ENCODE assay signal across 20 cellular contexts in the genomic region with DNA sequence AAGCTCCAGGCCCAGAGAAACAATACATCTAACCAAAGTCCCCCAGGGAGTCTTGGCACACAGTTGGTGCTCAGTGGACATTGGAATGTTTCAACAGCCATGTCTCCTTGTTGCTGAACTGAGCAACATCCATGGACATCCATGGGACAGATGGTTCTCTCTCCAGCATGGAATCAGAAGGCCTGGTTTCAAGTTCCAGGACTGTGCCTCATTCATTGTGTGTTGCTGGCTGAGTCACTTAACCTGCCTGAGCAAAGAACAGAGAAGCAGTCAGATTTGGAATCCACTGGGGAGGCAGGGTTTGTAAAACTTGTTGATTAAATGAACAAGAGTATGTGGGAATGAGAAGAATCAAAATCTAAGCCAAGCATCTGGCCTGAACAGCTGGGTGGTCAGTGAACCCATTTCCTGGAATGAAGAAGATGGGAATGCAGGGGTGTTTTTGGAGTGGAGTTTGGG.
DNase-seq lines count a peak whose midpoint lies in the region; ATAC-seq and TF ChIP-seq lines count a peak whose summit lies in the region.
"Had no signal": no experiment of that assay in that cellular context is flagged by ENCODE, and none has a peak within 500 bp of the region (broad histone marks: within the 10 kb centered on the region; RNA-seq: fewer than 3 reads in every experiment).

No MANE protein-coding gene starts in this region.

- no peak overlapping the region for H3K56ac ChIP-seq in mesendoderm (ENCODE audit: low read length)

- H3K23ac ChIP-seq in mesendoderm (ENCODE audit: low read length) = no peak overlapping the region

- no peaks in the 10 kb centered on the region for H3K27me3 ChIP-seq in mesendoderm (ENCODE audit: insufficient read depth, low read length, poor library complexity)
- no peaks in the 10 kb centered on the region for H3K27me3 ChIP-seq in endodermal cell (ENCODE audit: control insufficient read depth, insufficient read depth, low read length, poor library complexity, severe bottlenecking)
- H3K27me3 ChIP-seq: BE2C, cardiac muscle cell, Peyer's patch had no signal

- no peak overlapping the region for H4K8ac ChIP-seq in mesendoderm (ENCODE audit: low read depth, low read length)

- TF ChIP-seq CTCF in endodermal cell (conservative IDR thresholded peaks at IDR 0.05) = no peak

- no peaks in the 10 kb centered on the region for H3K9me3 Mint-ChIP-seq in endodermal cell
- H3K9me3 Mint-ChIP-seq: activated CD4-positive, alpha-beta T cell treated with anti-CD3 and anti-CD28 coated beads, Interleukin-2, amount 10 ng/mL, durations not matched to agents 24 days and 14 days; activated naive CD4-positive, alpha-beta T cell treated with anti-CD3 and anti-CD28 coated beads, Interleukin-2, amount 50 U/mL, for 24 hours; stimulated activated effector memory CD8-positive, alpha-beta T cell treated with anti-CD3 and anti-CD28 coated beads, Interleukin-12 subunit alpha, Interleukin-12 subunit beta, amount 100 ng/mL, for 72 hours had no signal

- H3K27ac ChIP-seq in mesendoderm (ENCODE audit: low read depth, low read length) (no peak overlapping the region), endodermal cell (ENCODE audit: low read depth, low read length) (no peak overlapping the region)
- H3K27ac ChIP-seq: cardiac muscle cell, KMS-11, Peyer's patch had no signal

- in situ Hi-C loops in SK-MEL-5 (cut with HindIII; ENCODE audit: low pct_unique_long_range_greater_than_20kb, low sequenced_read_pairs) = no loop called here

- H3K27ac Mint-ChIP-seq in endodermal cell = no peak overlapping the region
- H3K27ac Mint-ChIP-seq: activated CD4-positive, alpha-beta T cell treated with anti-CD3 and anti-CD28 coated beads, Interleukin-2, amount 10 ng/mL, durations not matched to agents 24 days and 14 days; activated naive CD4-positive, alpha-beta T cell treated with anti-CD3 and anti-CD28 coated beads, Interleukin-2, amount 50 U/mL, for 24 hours; natural killer cell treated with Interleukin-12 subunit alpha and Interleukin-12 subunit beta and Interleukin-15 and Interleukin-18, amount 100 ng/mL, for 72 hours; stimulated activated effector memory CD8-positive, alpha-beta T cell treated with anti-CD3 and anti-CD28 coated beads, Interleukin-12 subunit alpha, Interleukin-12 subunit beta, amount 100 ng/mL, for 72 hours had no signal

- peaks cover 30% of the 10 kb centered on the region for H3K4me1 Mint-ChIP-seq in endodermal cell
- H3K4me1 Mint-ChIP-seq: activated CD4-positive, alpha-beta T cell treated with anti-CD3 and anti-CD28 coated beads, Interleukin-2, amount 10 ng/mL, durations not matched to agents 24 days and 14 days; activated naive CD4-positive, alpha-beta T cell treated with anti-CD3 and anti-CD28 coated beads, Interleukin-2, amount 50 U/mL, for 24 hours; stimulated activated effector memory CD8-positive, alpha-beta T cell treated with anti-CD3 and anti-CD28 coated beads, Interleukin-12 subunit alpha, Interleukin-12 subunit beta, amount 100 ng/mL, for 72 hours had no signal

- H3K36me3 Mint-ChIP-seq in endodermal cell (ENCODE audit: low read depth) = no peaks in the 10 kb centered on the region
- H3K36me3 Mint-ChIP-seq: activated naive CD4-positive, alpha-beta T cell treated with anti-CD3 and anti-CD28 coated beads, Interleukin-2, amount 50 U/mL, for 24 hours; natural killer cell treated with Interleukin-12 subunit alpha and Interleukin-12 subunit beta and Interleukin-15 and Interleukin-18, amount 100 ng/mL, for 72 hours; stimulated activated effector memory CD8-positive, alpha-beta T cell treated with anti-CD3 and anti-CD28 coated beads, Interleukin-12 subunit alpha, Interleukin-12 subunit beta, amount 100 ng/mL, for 72 hours had no signal

- H2AK5ac ChIP-seq in mesendoderm (ENCODE audit: low read length) = peak overlapping the region; percentile 4

- no peak overlapping the region for H3K4me3 Mint-ChIP-seq in endodermal cell
- H3K4me3 Mint-ChIP-seq: activated CD4-positive, alpha-beta T cell treated with anti-CD3 and anti-CD28 coated beads, Interleukin-2, amount 10 ng/mL, durations not matched to agents 24 days and 14 days; activated naive CD4-positive, alpha-beta T cell treated with anti-CD3 and anti-CD28 coated beads, Interleukin-2, amount 50 U/mL, for 24 hours; natural killer cell treated with Interleukin-12 subunit alpha and Interleukin-12 subunit beta and Interleukin-15 and Interleukin-18, amount 100 ng/mL, for 72 hours; stimulated activated effector memory CD8-positive, alpha-beta T cell treated with anti-CD3 and anti-CD28 coated beads, Interleukin-12 subunit alpha, Interleukin-12 subunit beta, amount 100 ng/mL, for 72 hours had no signal

- H3K4ac ChIP-seq in mesendoderm (ENCODE audit: low read depth, low read length) = no peak overlapping the region

- H3K79me1 ChIP-seq in mesendoderm (ENCODE audit: low read length) = no peaks in the 10 kb centered on the region

- no peak overlapping the region for H2BK120ac ChIP-seq in mesendoderm (ENCODE audit: low read depth, low read length)

- H3K18ac ChIP-seq in mesendoderm (ENCODE audit: low read length) = no peak overlapping the region

- H2BK15ac ChIP-seq in mesendoderm (replicated peaks; ENCODE audit: low read depth) = no peak overlapping the region

- no peaks in the 10 kb centered on the region for H3K9me3 ChIP-seq in endodermal cell (ENCODE audit: control insufficient read depth, low read length)
- H3K9me3 ChIP-seq: BE2C, Peyer's patch had no signal

- H3K27me3 Mint-ChIP-seq in endodermal cell (ENCODE audit: insufficient read depth) = peaks cover 2% of the 10 kb centered on the region

- H2BK5ac ChIP-seq in mesendoderm (ENCODE audit: low read length) = no peak overlapping the region

- no peak overlapping the region for H4K5ac ChIP-seq in mesendoderm (ENCODE audit: low read length)

- H3K4me1 ChIP-seq in mesendoderm (ENCODE audit: control insufficient read depth, low read depth, low read length) = peaks cover 5% of the 10 kb centered on the region
- H3K4me1 ChIP-seq in endodermal cell (ENCODE audit: control insufficient read depth, insufficient read depth, low read length) = peaks cover 3% of the 10 kb centered on the region
- H3K4me1 ChIP-seq: Peyer's patch had no signal

- H3K4me3 ChIP-seq in mesendoderm (ENCODE audit: low read length) (no peak overlapping the region), endodermal cell (ENCODE audit: low read length) (no peak overlapping the region)
- H3K4me3 ChIP-seq: cardiac muscle cell, Peyer's patch had no signal

- H3K36me3 ChIP-seq in mesendoderm (ENCODE audit: control insufficient read depth, insufficient read depth, low read length) (no peaks in the 10 kb centered on the region), endodermal cell (ENCODE audit: control insufficient read depth, insufficient read depth, low read length) (no peaks in the 10 kb centered on the region)
- H3K36me3 ChIP-seq: BE2C, cardiac muscle cell, Peyer's patch had no signal

- DNase-seq in ELR (ENCODE audit: low read depth) = peak; percentile 60
- peak; percentile 19 for DNase-seq in SK-MEL-5 (ENCODE audit: low read depth, low spot score)
- no peak for DNase-seq in mesendoderm
- no peak for DNase-seq in NCI-H510A treated with DMSO at 0.1 percent for 48 hours (lab: John Stamatoyannopoulos, UW)
- no peak for DNase-seq in endodermal cell
- DNase-seq in effector CD4-positive, alpha-beta T cell = no peak
- DNase-seq: activated CD4-positive, alpha-beta T cell treated with anti-CD3 and anti-CD28 coated beads, Interleukin-2, amount 10 ng/mL, durations not matched to agents 24 days and 14 days; activated T-cell treated with anti-CD3 and anti-CD28 coated beads, Interleukin-2, amount 50 U/mL, for 1 hour; BE2C; NCI-H2171 treated with DMSO at 0.1 percent for 48 hours; Peyer's patch; stimulated activated CD4-positive, alpha-beta T cell treated with anti-CD3 and anti-CD28 coated beads, Interleukin-12 subunit alpha, Interleukin-12 subunit beta, amount 100 ng/mL, for 4 hours; SW 1271 had no signal

- H3K4me2 ChIP-seq in mesendoderm (ENCODE audit: low read length) = no peak overlapping the region
- H3K4me2 ChIP-seq: KMS-11 had no signal

- H3K79me2 ChIP-seq in mesendoderm (ENCODE audit: control insufficient read depth, insufficient read depth, low read length) = no peaks in the 10 kb centered on the region

- H3K9ac ChIP-seq in mesendoderm (ENCODE audit: low read length) (no peak overlapping the region), endodermal cell (ENCODE audit: extremely low read depth, low read length, poor library complexity, severe bottlenecking) (no peak overlapping the region)
- H3K9ac ChIP-seq: KMS-11 had no signal

- ATAC-seq in esophagus mucosa = peak; percentile 40
- ATAC-seq in HG03342 (IDR thresholded peaks at IDR 0.05; ENCODE audit: unreplicated experiment) = no peak
- ATAC-seq: natural killer cell treated with Interleukin-12 subunit alpha and Interleukin-12 subunit beta and Interleukin-15 and Interleukin-18, amount 100 ng/mL, for 72 hours; stimulated activated effector memory CD8-positive, alpha-beta T cell treated with anti-CD3 and anti-CD28 coated beads, Interleukin-12 subunit alpha, Interleukin-12 subunit beta, amount 100 ng/mL, for 72 hours had no signal

Comparison
In these comparisons a context has a peak if more than half of its experiments do, and no peak if none do; other contexts are left out.
1. DNase-seq: peak in ELR (single experiment) and SK-MEL-5 (single experiment); none in mesendoderm (single experiment), NCI-H510A treated with DMSO at 0.1 percent for 48 hours (single experiment), endodermal cell (single experiment) and effector CD4-positive, alpha-beta T cell (single experiment).